19 cellular contexts compared by ENCODE assay signal in genomic region chr21:32184059-32184458, GRCh38.
"Had no signal": no experiment of that assay in that cellular context is flagged by ENCODE, and none has a peak within 500 bp of the region (broad histone marks: within the 10 kb centered on the region; RNA-seq: fewer than 3 reads in every experiment).

No MANE protein-coding gene starts in this region.

- H3K4me1 ChIP-seq: left lung, prostate gland, spleen, testis, vagina had no signal

- H3K27me3 ChIP-seq: cardiac muscle cell, left lung, spleen, testis, vagina had no signal

- H3K9me3 ChIP-seq: left lung, prostate gland, spleen, testis, vagina had no signal

- ATAC-seq: left lung, natural killer cell had no signal

- H3K4me3 ChIP-seq: cardiac muscle cell, left lung, prostate gland, spleen, testis, vagina had no signal

- H3K27ac ChIP-seq: cardiac muscle cell, left lung, prostate gland, spleen, testis, vagina had no signal

- H3K36me3 ChIP-seq: cardiac muscle cell, left lung, prostate gland, spleen, vagina had no signal

- DNase-seq: activated B cell treated with CpG ODN at 0.5 μM for 24 hours; activated CD4-positive, alpha-beta memory T cell treated with anti-CD3 and anti-CD28 coated beads for 36 hours; activated CD4-positive, alpha-beta T cell treated with anti-CD3 and anti-CD28 coated beads for 48 hours; activated effector memory CD4-positive, alpha-beta T cell treated with Interleukin-2 at 50 U/mL for 16 hours; activated naive CD4-positive, alpha-beta T cell treated with anti-CD3 and anti-CD28 coated beads for 36 hours; activated naive CD8-positive, alpha-beta T cell treated with anti-CD3 and anti-CD28 coated beads, Interleukin-2, amount 10 ng/mL, durations not matched to agents 7 days and 5 days; amniotic stem cell; effector CD8-positive, alpha-beta T cell; foreskin melanocyte; left lung; midbrain; natural killer cell; spleen; stimulated activated CD4-positive, alpha-beta T cell treated with anti-CD3 and anti-CD28 coated beads, Interleukin-4, amount 100 ng/mL, for 1 hour; stimulated activated naive CD4-positive, alpha-beta T cell; testis had no signal
